In genomic region chr10:66678521-66678920, GRCh38 we compare ENCODE assay signal across 16 cellular contexts.
DNase-seq lines count a peak whose midpoint lies in the region; ATAC-seq and TF ChIP-seq lines count a peak whose summit lies in the region.
"Had no signal": no experiment of that assay in that cellular context is flagged by ENCODE, and none has a peak within 500 bp of the region (broad histone marks: within the 10 kb centered on the region; RNA-seq: fewer than 3 reads in every experiment).

No MANE protein-coding gene starts in this region.

- TF ChIP-seq POLR2A in body of pancreas (IDR thresholded peaks at IDR 0.05) = no peak

- ATAC-seq in foreskin keratinocyte (peak; percentile 51), body of pancreas (no peak)

- no peaks in the 10 kb centered on the region for H3K36me3 Mint-ChIP-seq in HFFc6 (ENCODE audit: low read depth)
- H3K36me3 Mint-ChIP-seq: CD4-positive, CD25-positive, alpha-beta regulatory T cell had no signal

- in situ Hi-C loops in mammary epithelial cell (cut with MboI; ENCODE audit: low sequenced_read_pairs in 2 of 2) = no loop called here

- no peaks in the 10 kb centered on the region for H3K9me2 ChIP-seq in OCI-LY7 (ENCODE audit: insufficient read depth, low read length)

- no peaks in the 10 kb centered on the region for H3K27me3 ChIP-seq in mammary epithelial cell (ENCODE audit: insufficient read depth, low read length)
- H3K27me3 ChIP-seq in foreskin keratinocyte = no peaks in the 10 kb centered on the region
- no peaks in the 10 kb centered on the region for H3K27me3 ChIP-seq in body of pancreas

- dilution Hi-C loops in mammary epithelial cell (cut with HindIII; ENCODE audit: low sequenced_read_pairs) = loop anchor here (5.0 kb wide), 1 partner anchor 104 kb away; no protein-coding TSS in a partner anchor

- intact Hi-C loops in mammary epithelial cell (cut with micrococcal nuclease) (no loop called here), body of pancreas (cut with DNase I) (no loop called here), OCI-LY7 (cut with micrococcal nuclease; ENCODE audit: unreplicated experiment) (no loop called here)

- H3K9me3 ChIP-seq in mammary epithelial cell (replicated peaks; ENCODE audit: insufficient read depth, low read length) (no peaks in the 10 kb centered on the region), body of pancreas (no peaks in the 10 kb centered on the region), OCI-LY7 (ENCODE audit: low read length) (no peaks in the 10 kb centered on the region)

- H3K27ac Mint-ChIP-seq in HFFc6 = peak overlapping the region; percentile 56; the same call in 1 of the 2 replicates
- H3K27ac Mint-ChIP-seq: CD4-positive, CD25-positive, alpha-beta regulatory T cell had no signal

- no peaks in the 10 kb centered on the region for H3K9me3 Mint-ChIP-seq in HFFc6

- 73% methylated on average over 3 of the region's 3 CpGs for WGBS in mammary epithelial cell (ENCODE audit: low coverage, missing lambda C conversion rate)
- 81 to 82% methylated on average over 3 of the region's 3 CpGs for WGBS in body of pancreas, 2 donors

- no peak overlapping the region for H3K4me3 ChIP-seq in AG10803 (ENCODE audit: low read length)
- no peak overlapping the region for H3K4me3 ChIP-seq in mammary epithelial cell (replicated peaks in 1 of 3; ENCODE audit: insufficient read depth in 1 of 3, low read depth in 2 of 3, low read length in 3 of 3)
- no peak overlapping the region for H3K4me3 ChIP-seq in body of pancreas
- H3K4me3 ChIP-seq in OCI-LY7 (ENCODE audit: low read depth, low read length, poor library complexity, severe bottlenecking) = no peak overlapping the region

- CTCF ChIA-PET in mammary epithelial cell (lab: Charles Lee; ENCODE audit: low non-redundant PET) = interaction anchor here (0.7 kb wide), 1 partner anchor 34 kb away, joined by 3 read pairs; no protein-coding TSS in a partner anchor
- CTCF ChIA-PET in OCI-LY7 (lab: Charles Lee; ENCODE audit: unreplicated experiment) = no interaction called here

- H3K27ac ChIP-seq in mammary epithelial cell (ENCODE audit: insufficient read depth, low read depth, low read length) (peak overlapping the region; percentile 56), foreskin keratinocyte (no peak overlapping the region), body of pancreas (no peak overlapping the region), OCI-LY7 (ENCODE audit: low read depth, low read length, poor library complexity, severe bottlenecking) (no peak overlapping the region)
- H3K27ac ChIP-seq: KMS-11 had no signal

- H3K4me2 ChIP-seq in mammary epithelial cell (ENCODE audit: insufficient read depth, low read depth, low read length) (peak overlapping the region; percentile 4), OCI-LY7 (ENCODE audit: low read length) (no peak overlapping the region)
- H3K4me2 ChIP-seq: KMS-11 had no signal

- DNase-seq in AG10803 (ENCODE audit: low read depth) (peak; percentile 8), HFFc6 (peak; percentile 45), mammary epithelial cell (peak; percentile 66), foreskin keratinocyte (peak in 1 of 2 donors; percentile 67), body of pancreas (no peak), germinal center (ENCODE audit: low spot score) (no peak), OCI-LY7 (ENCODE audit: low spot score) (no peak)
- DNase-seq in activated CD4-positive, alpha-beta T cell treated with anti-CD3 and anti-CD28 coated beads for 1 hour = no peak
- DNase-seq: 8988T; CD4-positive, CD25-positive, alpha-beta regulatory T cell; DMS53; NCI-H1930; NCI-H2171 treated with DMSO at 0.1 percent for 48 hours; NCI-H510A; SIG-M5 had no signal

- H3K4me3 Mint-ChIP-seq in HFFc6 = peak overlapping the region; percentile 3; the same call in 1 of the 2 replicates
- H3K4me3 Mint-ChIP-seq: CD4-positive, CD25-positive, alpha-beta regulatory T cell had no signal

- no peaks in the 10 kb centered on the region for H3K79me2 ChIP-seq in mammary epithelial cell (ENCODE audit: insufficient read depth, low read length)
- no peaks in the 10 kb centered on the region for H3K79me2 ChIP-seq in OCI-LY7 (ENCODE audit: insufficient read depth, low read depth, low read length)

- H3K4me1 ChIP-seq in mammary epithelial cell (ENCODE audit: insufficient read depth, low read length) (peaks cover 32% of the 10 kb centered on the region), foreskin keratinocyte (no peaks in the 10 kb centered on the region), body of pancreas (no peaks in the 10 kb centered on the region), OCI-LY7 (ENCODE audit: insufficient read depth, low read length, poor library complexity, severe bottlenecking) (no peaks in the 10 kb centered on the region)

- peak overlapping the region; percentile 43 for H2AFZ ChIP-seq in mammary epithelial cell (ENCODE audit: low read depth, low read length)
- no peak overlapping the region for H2AFZ ChIP-seq in OCI-LY7 (ENCODE audit: low read length)

- no peak overlapping the region for H3K9ac ChIP-seq in mammary epithelial cell (ENCODE audit: insufficient read depth, low read length)
- H3K9ac ChIP-seq: KMS-11 had no signal

- BruUV-seq in mammary epithelial cell (replicated peaks; lab: Mats Ljungman, UMichigan) = no TSS peak
- no TSS peak for BruUV-seq in OCI-LY7 (replicated peaks; lab: Mats Ljungman, UMichigan)

- POLR2A ChIA-PET in OCI-LY7 (lab: Charles Lee) = no interaction called here

- H4K20me1 ChIP-seq in mammary epithelial cell (ENCODE audit: insufficient read depth, low read length) = no peaks in the 10 kb centered on the region
- no peaks in the 10 kb centered on the region for H4K20me1 ChIP-seq in OCI-LY7 (ENCODE audit: insufficient read depth, low read length)

- no peak for TF ChIP-seq CTCF in AG10803 (conservative IDR thresholded peaks at IDR 0.05; ENCODE audit: low read length)
- TF ChIP-seq CTCF in HFFc6 (IDR thresholded peaks at IDR 0.05) = no peak
- no peak for TF ChIP-seq CTCF in mammary epithelial cell (conservative IDR thresholded peaks at IDR 0.05 in 1 of 2, IDR thresholded peaks at IDR 0.05 in 1 of 2; ENCODE audit: extremely low read depth in 1 of 2, insufficient read depth in 1 of 2, low read depth in 1 of 2, low read length in 2 of 2)
- TF ChIP-seq CTCF in foreskin keratinocyte (conservative IDR thresholded peaks at IDR 0.05) = no peak
- no peak for TF ChIP-seq CTCF in body of pancreas (IDR thresholded peaks at IDR 0.05)
- TF ChIP-seq CTCF in OCI-LY7 (conservative IDR thresholded peaks at IDR 0.05; ENCODE audit: low read length) = no peak

- H3K36me3 ChIP-seq in mammary epithelial cell (ENCODE audit: insufficient read depth, low read length) (no peaks in the 10 kb centered on the region), body of pancreas (replicated peaks in 1 of 2; ENCODE audit: insufficient read depth in 1 of 2, low read depth in 2 of 2) (no peaks in the 10 kb centered on the region), OCI-LY7 (ENCODE audit: insufficient read depth, low read length) (no peaks in the 10 kb centered on the region)

- no peaks in the 10 kb centered on the region; the same call in 1 of the 2 replicates for H3K27me3 Mint-ChIP-seq in HFFc6 (ENCODE audit: insufficient read depth)
- H3K27me3 Mint-ChIP-seq: CD4-positive, CD25-positive, alpha-beta regulatory T cell had no signal

- H3K4me1 Mint-ChIP-seq in HFFc6 (ENCODE audit: low read depth) = peaks cover 10% of the 10 kb centered on the region; the same call in 1 of the 2 replicates
- H3K4me1 Mint-ChIP-seq: CD4-positive, CD25-positive, alpha-beta regulatory T cell had no signal

Comparison
In these comparisons a context has a peak if more than half of its experiments do, and no peak if none do; other contexts are left out.
1. DNase-seq: peak in AG10803 (single experiment), HFFc6 (single experiment) and mammary epithelial cell (single experiment); none in activated CD4-positive, alpha-beta T cell treated with anti-CD3 and anti-CD28 coated beads for 1 hour (single experiment), body of pancreas (0 of 4), germinal center (single experiment) and OCI-LY7 (single experiment).